ENCODE assay signal across 1 cellular context in the genomic region with DNA sequence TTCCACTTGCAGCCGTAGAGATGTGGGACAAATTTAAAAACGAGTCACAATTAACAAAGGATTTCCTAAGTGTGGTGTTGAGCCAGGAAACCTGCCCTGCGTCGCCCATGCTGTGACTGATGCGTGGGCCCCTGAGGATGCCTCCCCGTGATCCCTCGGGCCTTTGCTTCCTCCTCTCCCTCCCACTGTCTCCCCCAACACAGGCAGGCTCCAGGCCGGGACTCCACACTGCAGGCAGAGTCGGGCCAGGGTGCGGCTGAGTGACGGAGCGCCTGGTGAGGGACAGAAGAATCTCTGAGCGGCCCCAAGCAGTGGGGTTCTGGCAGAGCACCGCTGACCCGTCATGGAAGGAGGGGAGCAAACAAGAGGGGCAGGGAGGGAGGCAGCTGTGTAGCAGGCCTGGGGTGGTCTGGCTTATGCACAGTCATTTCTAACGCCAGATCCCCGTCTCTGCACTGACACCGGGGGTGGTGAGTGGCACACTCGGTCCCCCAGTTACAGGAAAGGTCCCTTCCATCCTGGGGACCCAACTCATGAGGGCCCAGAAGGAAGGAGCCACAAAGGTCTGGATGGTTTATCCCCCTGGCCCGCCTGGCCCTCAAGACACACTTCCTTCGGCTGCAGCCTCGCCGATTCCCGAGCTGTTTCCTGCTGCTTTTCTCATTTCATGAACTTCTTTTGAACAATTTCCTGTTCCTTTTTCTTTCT.
TF ChIP-seq lines count a peak whose summit lies in the region.

No MANE protein-coding gene starts in this region.

TF ChIP-seq in GM23338, 12 proteins besides CTCF, POLR2A, EP300 and RAD21:
- TF ChIP-seq, protein P1, sequence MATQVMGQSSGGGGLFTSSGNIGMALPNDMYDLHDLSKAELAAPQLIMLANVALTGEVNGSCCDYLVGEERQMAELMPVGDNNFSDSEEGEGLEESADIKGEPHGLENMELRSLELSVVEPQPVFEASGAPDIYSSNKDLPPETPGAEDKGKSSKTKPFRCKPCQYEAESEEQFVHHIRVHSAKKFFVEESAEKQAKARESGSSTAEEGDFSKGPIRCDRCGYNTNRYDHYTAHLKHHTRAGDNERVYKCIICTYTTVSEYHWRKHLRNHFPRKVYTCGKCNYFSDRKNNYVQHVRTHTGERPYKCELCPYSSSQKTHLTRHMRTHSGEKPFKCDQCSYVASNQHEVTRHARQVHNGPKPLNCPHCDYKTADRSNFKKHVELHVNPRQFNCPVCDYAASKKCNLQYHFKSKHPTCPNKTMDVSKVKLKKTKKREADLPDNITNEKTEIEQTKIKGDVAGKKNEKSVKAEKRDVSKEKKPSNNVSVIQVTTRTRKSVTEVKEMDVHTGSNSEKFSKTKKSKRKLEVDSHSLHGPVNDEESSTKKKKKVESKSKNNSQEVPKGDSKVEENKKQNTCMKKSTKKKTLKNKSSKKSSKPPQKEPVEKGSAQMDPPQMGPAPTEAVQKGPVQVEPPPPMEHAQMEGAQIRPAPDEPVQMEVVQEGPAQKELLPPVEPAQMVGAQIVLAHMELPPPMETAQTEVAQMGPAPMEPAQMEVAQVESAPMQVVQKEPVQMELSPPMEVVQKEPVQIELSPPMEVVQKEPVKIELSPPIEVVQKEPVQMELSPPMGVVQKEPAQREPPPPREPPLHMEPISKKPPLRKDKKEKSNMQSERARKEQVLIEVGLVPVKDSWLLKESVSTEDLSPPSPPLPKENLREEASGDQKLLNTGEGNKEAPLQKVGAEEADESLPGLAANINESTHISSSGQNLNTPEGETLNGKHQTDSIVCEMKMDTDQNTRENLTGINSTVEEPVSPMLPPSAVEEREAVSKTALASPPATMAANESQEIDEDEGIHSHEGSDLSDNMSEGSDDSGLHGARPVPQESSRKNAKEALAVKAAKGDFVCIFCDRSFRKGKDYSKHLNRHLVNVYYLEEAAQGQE (IDR thresholded peaks at IDR 0.05; ENCODE audit: unreplicated experiment): no peak
- no peak for TF ChIP-seq ZNF331 (CRISPR knock-in tag; IDR thresholded peaks at IDR 0.05; ENCODE audit: low read depth)
- no peak for TF ChIP-seq EZH2phosphoT487 (IDR thresholded peaks at IDR 0.05; ENCODE audit: unreplicated experiment)
- no peak for TF ChIP-seq CREB1 (CRISPR knock-in tag; IDR thresholded peaks at IDR 0.05; ENCODE audit: low read depth)
- no peak for TF ChIP-seq STAT1 (IDR thresholded peaks at IDR 0.05; ENCODE audit: unreplicated experiment)
- TF ChIP-seq, protein P2, sequence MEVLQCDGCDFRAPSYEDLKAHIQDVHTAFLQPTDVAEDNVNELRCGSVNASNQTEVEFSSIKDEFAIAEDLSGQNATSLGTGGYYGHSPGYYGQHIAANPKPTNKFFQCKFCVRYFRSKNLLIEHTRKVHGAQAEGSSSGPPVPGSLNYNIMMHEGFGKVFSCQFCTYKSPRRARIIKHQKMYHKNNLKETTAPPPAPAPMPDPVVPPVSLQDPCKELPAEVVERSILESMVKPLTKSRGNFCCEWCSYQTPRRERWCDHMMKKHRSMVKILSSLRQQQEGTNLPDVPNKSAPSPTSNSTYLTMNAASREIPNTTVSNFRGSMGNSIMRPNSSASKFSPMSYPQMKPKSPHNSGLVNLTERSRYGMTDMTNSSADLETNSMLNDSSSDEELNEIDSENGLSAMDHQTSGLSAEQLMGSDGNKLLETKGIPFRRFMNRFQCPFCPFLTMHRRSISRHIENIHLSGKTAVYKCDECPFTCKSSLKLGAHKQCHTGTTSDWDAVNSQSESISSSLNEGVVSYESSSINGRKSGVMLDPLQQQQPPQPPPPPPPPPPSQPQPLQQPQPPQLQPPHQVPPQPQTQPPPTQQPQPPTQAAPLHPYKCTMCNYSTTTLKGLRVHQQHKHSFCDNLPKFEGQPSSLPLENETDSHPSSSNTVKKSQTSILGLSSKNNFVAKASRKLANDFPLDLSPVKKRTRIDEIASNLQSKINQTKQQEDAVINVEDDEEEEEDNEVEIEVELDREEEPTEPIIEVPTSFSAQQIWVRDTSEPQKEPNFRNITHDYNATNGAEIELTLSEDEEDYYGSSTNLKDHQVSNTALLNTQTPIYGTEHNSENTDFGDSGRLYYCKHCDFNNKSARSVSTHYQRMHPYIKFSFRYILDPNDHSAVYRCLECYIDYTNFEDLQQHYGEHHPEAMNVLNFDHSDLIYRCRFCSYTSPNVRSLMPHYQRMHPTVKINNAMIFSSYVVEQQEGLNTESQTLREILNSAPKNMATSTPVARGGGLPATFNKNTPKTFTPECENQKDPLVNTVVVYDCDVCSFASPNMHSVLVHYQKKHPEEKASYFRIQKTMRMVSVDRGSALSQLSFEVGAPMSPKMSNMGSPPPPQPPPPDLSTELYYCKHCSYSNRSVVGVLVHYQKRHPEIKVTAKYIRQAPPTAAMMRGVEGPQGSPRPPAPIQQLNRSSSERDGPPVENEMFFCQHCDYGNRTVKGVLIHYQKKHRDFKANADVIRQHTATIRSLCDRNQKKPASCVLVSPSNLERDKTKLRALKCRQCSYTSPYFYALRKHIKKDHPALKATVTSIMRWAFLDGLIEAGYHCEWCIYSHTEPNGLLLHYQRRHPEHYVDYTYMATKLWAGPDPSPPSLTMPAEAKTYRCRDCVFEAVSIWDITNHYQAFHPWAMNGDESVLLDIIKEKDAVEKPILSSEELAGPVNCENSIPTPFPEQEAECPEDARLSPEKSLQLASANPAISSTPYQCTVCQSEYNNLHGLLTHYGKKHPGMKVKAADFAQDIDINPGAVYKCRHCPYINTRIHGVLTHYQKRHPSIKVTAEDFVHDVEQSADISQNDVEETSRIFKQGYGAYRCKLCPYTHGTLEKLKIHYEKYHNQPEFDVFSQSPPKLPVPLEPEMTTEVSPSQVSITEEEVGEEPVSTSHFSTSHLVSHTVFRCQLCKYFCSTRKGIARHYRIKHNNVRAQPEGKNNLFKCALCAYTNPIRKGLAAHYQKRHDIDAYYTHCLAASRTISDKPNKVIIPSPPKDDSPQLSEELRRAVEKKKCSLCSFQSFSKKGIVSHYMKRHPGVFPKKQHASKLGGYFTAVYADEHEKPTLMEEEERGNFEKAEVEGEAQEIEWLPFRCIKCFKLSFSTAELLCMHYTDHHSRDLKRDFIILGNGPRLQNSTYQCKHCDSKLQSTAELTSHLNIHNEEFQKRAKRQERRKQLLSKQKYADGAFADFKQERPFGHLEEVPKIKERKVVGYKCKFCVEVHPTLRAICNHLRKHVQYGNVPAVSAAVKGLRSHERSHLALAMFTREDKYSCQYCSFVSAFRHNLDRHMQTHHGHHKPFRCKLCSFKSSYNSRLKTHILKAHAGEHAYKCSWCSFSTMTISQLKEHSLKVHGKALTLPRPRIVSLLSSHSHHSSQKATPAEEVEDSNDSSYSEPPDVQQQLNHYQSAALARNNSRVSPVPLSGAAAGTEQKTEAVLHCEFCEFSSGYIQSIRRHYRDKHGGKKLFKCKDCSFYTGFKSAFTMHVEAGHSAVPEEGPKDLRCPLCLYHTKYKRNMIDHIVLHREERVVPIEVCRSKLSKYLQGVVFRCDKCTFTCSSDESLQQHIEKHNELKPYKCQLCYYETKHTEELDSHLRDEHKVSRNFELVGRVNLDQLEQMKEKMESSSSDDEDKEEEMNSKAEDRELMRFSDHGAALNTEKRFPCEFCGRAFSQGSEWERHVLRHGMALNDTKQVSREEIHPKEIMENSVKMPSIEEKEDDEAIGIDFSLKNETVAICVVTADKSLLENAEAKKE (CRISPR knock-in tag; IDR thresholded peaks at IDR 0.05): no peak
- no peak for TF ChIP-seq JUNB (IDR thresholded peaks at IDR 0.05; ENCODE audit: unreplicated experiment)
